ENCODE assay signal across 13 cellular contexts in the genomic region with DNA sequence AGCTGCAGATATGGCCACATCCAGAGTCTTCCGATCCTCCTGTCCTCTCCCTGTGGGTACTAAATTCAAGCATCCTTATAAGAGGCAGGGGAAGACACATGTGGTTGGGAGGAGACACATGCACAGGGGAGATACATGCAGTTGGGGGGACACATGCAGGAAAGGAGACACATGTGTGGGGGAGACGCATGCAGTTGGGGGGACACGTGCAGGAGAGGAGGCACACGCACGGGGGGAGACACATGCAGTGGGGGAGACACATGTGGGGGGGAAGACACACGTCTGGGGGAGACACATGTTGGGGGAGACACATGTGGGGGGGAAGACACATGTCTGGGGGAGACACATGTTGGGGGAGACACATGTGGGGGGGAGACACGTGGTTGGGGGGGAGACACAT. TPM values are rescaled to one million over a fixed set of nuclear protein-coding genes. Genes with fewer than 3 reads are reported as not detected.
A peak's percentile ranks its signal among the peaks of the same experiment; 100 is the strongest.
DNase-seq lines count a peak whose midpoint lies in the region; ATAC-seq and TF ChIP-seq lines count a peak whose summit lies in the region.
"Had no signal": no experiment of that assay in that cellular context is flagged by ENCODE, and none has a peak within 500 bp of the region (broad histone marks: within the 10 kb centered on the region; RNA-seq: fewer than 3 reads in every experiment).

No MANE protein-coding gene starts in this region.

- no peak overlapping the region for H3K4me3 ChIP-seq in RWPE2 (ENCODE audit: severe bottlenecking)
- no peak overlapping the region for H3K4me3 ChIP-seq in sigmoid colon

- no peaks in the 10 kb centered on the region for H3K36me3 ChIP-seq in RWPE2 (ENCODE audit: low read depth)
- no peaks in the 10 kb centered on the region for H3K36me3 ChIP-seq in sigmoid colon

- TF ChIP-seq EP300 in sigmoid colon (IDR thresholded peaks at IDR 0.05) = no peak

- intact Hi-C loops in sigmoid colon (cut with DNase I) = no loop called here

- TF ChIP-seq CTCF in RWPE2 (IDR thresholded peaks at IDR 0.05; ENCODE audit: poor library complexity, severe bottlenecking) = no peak
- TF ChIP-seq CTCF in sigmoid colon (IDR thresholded peaks at IDR 0.05) = no peak

- WGBS in sigmoid colon, 2 donors = 83 to 86% methylated on average over 7 of the region's 7 CpGs

- ATAC-seq in RWPE2 (ENCODE audit: low read depth) (no peak), GM21723 (IDR thresholded peaks at IDR 0.05; ENCODE audit: unreplicated experiment) (no peak)

- no peak for TF ChIP-seq POLR2A in sigmoid colon (IDR thresholded peaks at IDR 0.05)

- H3K9me3 ChIP-seq in RWPE2 (ENCODE audit: severe bottlenecking) (peaks cover 3% of the 10 kb centered on the region), sigmoid colon (no peaks in the 10 kb centered on the region)

- H3K27me3 ChIP-seq in RWPE2 (ENCODE audit: insufficient read depth, poor library complexity, severe bottlenecking) (peaks cover 4% of the 10 kb centered on the region), sigmoid colon (peaks cover 0 to 59% (median 29%) of the 10 kb centered on the region in 3 donors)

- peak; percentile 3 for DNase-seq in activated CD8-positive, alpha-beta memory T cell treated with anti-CD3 and anti-CD28 coated beads, Interleukin-2, amount 50 U/mL, for 4 hours
- no peak for DNase-seq in activated CD8-positive, alpha-beta memory T cell treated with anti-CD3 and anti-CD28 coated beads for 24 hours
- DNase-seq in RWPE2 (ENCODE audit: low spot score) (peak; percentile 6), mesenteric fat pad (ENCODE audit: low spot score) (peak; percentile 20), sigmoid colon (peak; percentile 32), SIG-M5 (lab: John Stamatoyannopoulos, UW) (no peak), hepatic stellate cell (ENCODE audit: low spot score) (no peak)
- DNase-seq: CD8-positive, alpha-beta memory T cell; DND-41; GDM1 had no signal

- H3K27ac ChIP-seq in RWPE2 (ENCODE audit: poor library complexity, severe bottlenecking) (no peak overlapping the region), sigmoid colon (no peak overlapping the region)
- H3K27ac ChIP-seq: 22Rv1 had no signal

- H3K4me1 ChIP-seq in RWPE2 (ENCODE audit: insufficient read depth, poor library complexity, severe bottlenecking) (no peaks in the 10 kb centered on the region), sigmoid colon (no peaks in the 10 kb centered on the region)
- H3K4me1 ChIP-seq: Caco-2 had no signal

RNA-seq across cellular contexts. Expression of a gene that starts 21.2 kb away (rescaled TPM):
- 22.6 TPM for total RNA-seq in mesenteric fat pad
- total RNA-seq in sigmoid colon = 10 to 100 TPM; 13.3 to 19.3 (median 17.2) TPM
- polyA plus RNA-seq in sigmoid colon = 10 to 100 TPM in 1 of 3 donors, 1 to 10 TPM in 2; 1.2 to 13.6 (median 4.2) TPM
- total RNA-seq: Caco-2; CD8-positive, alpha-beta memory T cell had no signal
- polyA plus RNA-seq: CD8-positive, alpha-beta memory T cell had no signal

Comparison
In these comparisons a context has a peak if more than half of its experiments do, and no peak if none do; other contexts are left out.
1. DNase-seq: peak in activated CD8-positive, alpha-beta memory T cell treated with anti-CD3 and anti-CD28 coated beads, Interleukin-2, amount 50 U/mL, for 4 hours (single experiment), RWPE2 (single experiment), mesenteric fat pad (single experiment) and sigmoid colon (single experiment); none in activated CD8-positive, alpha-beta memory T cell treated with anti-CD3 and anti-CD28 coated beads for 24 hours (single experiment), SIG-M5 (single experiment) and hepatic stellate cell (single experiment).